In genomic region chr22:49075150-49075549, GRCh38 we compare ENCODE assay signal across 24 cellular contexts.
"Had no signal": no experiment of that assay in that cellular context is flagged by ENCODE, and none has a peak within 500 bp of the region (broad histone marks: within the 10 kb centered on the region; RNA-seq: fewer than 3 reads in every experiment).

No MANE protein-coding gene starts in this region.

- H3K27ac ChIP-seq: neural progenitor cell, neutrophil, pancreas, psoas muscle, right lobe of liver, sigmoid colon, stomach, suprapubic skin, testis, tibial artery, transverse colon, vagina had no signal

- H3K4me3 ChIP-seq: neural progenitor cell, pancreas, psoas muscle, right lobe of liver, sigmoid colon, stomach, suprapubic skin, testis, tibial artery, transverse colon, vagina had no signal

- H3K9ac ChIP-seq: neural progenitor cell had no signal

- H3K4me2 ChIP-seq: neural progenitor cell had no signal

- FAIRE-seq: pancreas, small intestine had no signal

- H2AFZ ChIP-seq: neural progenitor cell had no signal

- H3K4me1 ChIP-seq: pancreas, psoas muscle, right lobe of liver, sigmoid colon, stomach, suprapubic skin, testis, tibial artery, transverse colon, vagina had no signal

- H3K36me3 ChIP-seq: neural progenitor cell, neutrophil, pancreas, right lobe of liver, sigmoid colon, stomach, suprapubic skin, tibial artery, transverse colon, vagina had no signal

- H3K9me3 ChIP-seq: neutrophil, pancreas, psoas muscle, right lobe of liver, sigmoid colon, stomach, suprapubic skin, testis, tibial artery, transverse colon, vagina had no signal

- DNase-seq: naive thymus-derived CD4-positive, alpha-beta T cell; natural killer cell; nucleus accumbens; right cardiac atrium; right lobe of liver; small intestine; stimulated activated CD4-positive, alpha-beta T cell treated with anti-CD3 and anti-CD28 coated beads, Interleukin-15, amount 100 ng/mL, for 24 hours; stimulated activated CD4-positive, alpha-beta T cell treated with anti-CD3 and anti-CD28 coated beads, Interleukin-2, amount 100 ng/mL, for 24 hours; stimulated activated CD4-positive, alpha-beta T cell treated with anti-CD3 and anti-CD28 coated beads, Interleukin-2, amount 100 ng/mL, for 48 hours; stimulated activated CD4-positive, alpha-beta T cell treated with anti-CD3 and anti-CD28 coated beads, Interleukin-4, amount 100 ng/mL, for 24 hours; stimulated activated naive B cell treated with anti-CD40 and anti-IgM and Interleukin-4, amounts not matched to agents 10 μg/mL and 1 μg/mL and 100 μg/mL, for 72 hours; stimulated activated naive CD4-positive, alpha-beta T cell treated with Interleukin-2 at 50 U/mL for 16 hours; stomach; testis; transverse colon had no signal

- H3K27me3 ChIP-seq: neural progenitor cell, neutrophil, pancreas, right lobe of liver, testis, transverse colon, vagina had no signal

- ATAC-seq: naive thymus-derived CD4-positive, alpha-beta T cell; natural killer cell; pancreas; psoas muscle; right cardiac atrium; right lobe of liver; stimulated activated effector memory CD8-positive, alpha-beta T cell treated with anti-CD3 and anti-CD28 coated beads, Interleukin-12 subunit alpha, Interleukin-12 subunit beta, amount 100 ng/mL, for 72 hours; stimulated activated naive B cell treated with anti-CD40 and anti-IgM and Interleukin-4, amounts not matched to agents 10 μg/mL and 1 μg/mL and 100 μg/mL, for 72 hours had no signal
